33 cellular contexts compared by ENCODE assay signal in the genomic region with DNA sequence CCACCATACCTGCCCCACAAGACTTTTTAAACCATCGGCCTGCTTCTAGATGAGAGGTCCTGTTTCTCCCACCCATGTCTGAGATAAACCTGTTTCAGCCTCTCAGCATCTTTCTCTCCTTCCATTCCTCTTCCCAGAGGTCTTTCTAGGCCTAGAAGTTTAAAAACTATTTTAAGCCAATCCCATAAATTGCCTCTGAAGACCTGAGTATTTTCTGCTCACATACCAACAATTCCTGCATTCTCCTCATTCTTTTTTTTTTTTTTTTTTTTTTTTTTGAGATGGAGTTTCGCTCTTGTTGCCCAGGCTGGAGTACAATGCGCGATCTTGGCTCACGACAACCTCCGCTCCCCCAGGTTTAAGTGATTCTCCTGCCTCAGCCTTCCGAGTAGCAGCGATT.
"Had no signal": no experiment of that assay in that cellular context is flagged by ENCODE, and none has a peak within 500 bp of the region (broad histone marks: within the 10 kb centered on the region; RNA-seq: fewer than 3 reads in every experiment).

No MANE protein-coding gene starts in this region.

- H3K27me3 Mint-ChIP-seq: activated B cell treated with CpG ODN at 0.5 μM for 24 hours; activated CD4-positive, alpha-beta memory T cell treated with anti-CD3 and anti-CD28 coated beads for 36 hours; activated CD4-positive, alpha-beta T cell treated with anti-CD3 and anti-CD28 coated beads, Interleukin-2, amount 10 ng/mL, durations not matched to agents 24 days and 14 days; activated naive CD4-positive, alpha-beta T cell treated with anti-CD3 and anti-CD28 coated beads, Interleukin-2, amount 10 ng/mL, durations not matched to agents 7 days and 5 days; activated naive CD4-positive, alpha-beta T cell treated with anti-CD3 and anti-CD28 coated beads, Interleukin-2, amount 50 U/mL, for 24 hours; activated naive CD8-positive, alpha-beta T cell; activated naive CD8-positive, alpha-beta T cell treated with anti-CD3 and anti-CD28 coated beads, Interleukin-2, amount 10 ng/mL, durations not matched to agents 7 days and 5 days; activated naive CD8-positive, alpha-beta T cell treated with anti-CD3 and anti-CD28 coated beads, Interleukin-2, amount 50 U/mL, for 24 hours; activated T-cell treated with anti-CD3 and anti-CD28 coated beads, Interleukin-2, amount 50 U/mL, for 24 hours had no signal

- ATAC-seq: activated CD8-positive, alpha-beta T cell treated with anti-CD3 and anti-CD28 coated beads for 36 hours; activated naive CD8-positive, alpha-beta T cell treated with anti-CD3 and anti-CD28 coated beads, Interleukin-2, amount 50 U/mL, for 24 hours; body of pancreas had no signal

- H3K27ac ChIP-seq: ascending aorta, body of pancreas, brain microvascular endothelial cell, breast epithelium, VCaP had no signal

- H3K9me3 Mint-ChIP-seq: activated CD8-positive, alpha-beta T cell treated with anti-CD3 and anti-CD28 coated beads for 36 hours had no signal

- H3K36me3 Mint-ChIP-seq: activated CD4-positive, alpha-beta memory T cell treated with anti-CD3 and anti-CD28 coated beads for 36 hours; activated naive CD4-positive, alpha-beta T cell treated with anti-CD3 and anti-CD28 coated beads, Interleukin-2, amount 10 ng/mL, durations not matched to agents 7 days and 5 days; activated naive CD4-positive, alpha-beta T cell treated with anti-CD3 and anti-CD28 coated beads, Interleukin-2, amount 50 U/mL, for 24 hours; activated naive CD8-positive, alpha-beta T cell; activated naive CD8-positive, alpha-beta T cell treated with anti-CD3 and anti-CD28 coated beads, Interleukin-2, amount 10 ng/mL, durations not matched to agents 7 days and 5 days had no signal

- H3K4me3 ChIP-seq: ascending aorta, body of pancreas, breast epithelium had no signal

- H3K9me3 ChIP-seq: ascending aorta, body of pancreas, breast epithelium had no signal

- H3K27ac Mint-ChIP-seq: activated B cell treated with CpG ODN at 0.5 μM for 24 hours; activated CD4-positive, alpha-beta memory T cell treated with anti-CD3 and anti-CD28 coated beads for 36 hours; activated CD4-positive, alpha-beta T cell treated with anti-CD3 and anti-CD28 coated beads, Interleukin-2, amount 10 ng/mL, durations not matched to agents 24 days and 14 days; activated CD8-positive, alpha-beta T cell treated with anti-CD3 and anti-CD28 coated beads for 36 hours; activated naive CD4-positive, alpha-beta T cell treated with anti-CD3 and anti-CD28 coated beads, Interleukin-2, amount 10 ng/mL, durations not matched to agents 7 days and 5 days; activated naive CD4-positive, alpha-beta T cell treated with anti-CD3 and anti-CD28 coated beads, Interleukin-2, amount 50 U/mL, for 24 hours; activated naive CD8-positive, alpha-beta T cell; activated naive CD8-positive, alpha-beta T cell treated with anti-CD3 and anti-CD28 coated beads, Interleukin-2, amount 10 ng/mL, durations not matched to agents 7 days and 5 days; activated naive CD8-positive, alpha-beta T cell treated with anti-CD3 and anti-CD28 coated beads, Interleukin-2, amount 50 U/mL, for 24 hours; activated T-cell treated with anti-CD3 and anti-CD28 coated beads, Interleukin-2, amount 50 U/mL, for 24 hours; activated T-helper 2 cell treated with anti-CD3 and anti-CD28 coated beads, Interferon-gamma antibody, Interleukin-2, Interleukin-4, amounts not matched to agents 10 μg/mL and 5 μg/mL and 100 μg/mL, durations not matched to agents 14 hours and 24 hours and 36 hours; T-helper 1 cell treated with Interleukin-12 subunit alpha and Interleukin-12 subunit beta and Interleukin-4 antibody, amounts not matched to agents 30 μg/mL and 1 μg/mL, for 36 hours; T-helper 2 cell treated with Interferon-gamma antibody and Interleukin-4, amounts not matched to agents 5 μg/mL and 100 μg/mL, for 36 hours had no signal

- H3K36me3 ChIP-seq: ascending aorta, brain microvascular endothelial cell, breast epithelium had no signal

- H3K4me3 Mint-ChIP-seq: activated B cell treated with CpG ODN at 0.5 μM for 24 hours; activated CD4-positive, alpha-beta memory T cell treated with anti-CD3 and anti-CD28 coated beads for 36 hours; activated CD4-positive, alpha-beta T cell treated with anti-CD3 and anti-CD28 coated beads, Interleukin-2, amount 10 ng/mL, durations not matched to agents 24 days and 14 days; activated CD8-positive, alpha-beta T cell treated with anti-CD3 and anti-CD28 coated beads for 36 hours; activated naive CD4-positive, alpha-beta T cell treated with anti-CD3 and anti-CD28 coated beads, Interleukin-2, amount 10 ng/mL, durations not matched to agents 7 days and 5 days; activated naive CD4-positive, alpha-beta T cell treated with anti-CD3 and anti-CD28 coated beads, Interleukin-2, amount 50 U/mL, for 24 hours; activated naive CD8-positive, alpha-beta T cell; activated naive CD8-positive, alpha-beta T cell treated with anti-CD3 and anti-CD28 coated beads, Interleukin-2, amount 10 ng/mL, durations not matched to agents 7 days and 5 days; activated naive CD8-positive, alpha-beta T cell treated with anti-CD3 and anti-CD28 coated beads, Interleukin-2, amount 50 U/mL, for 24 hours; activated T-cell treated with anti-CD3 and anti-CD28 coated beads, Interleukin-2, amount 50 U/mL, for 24 hours; T-helper 1 cell treated with Interleukin-12 subunit alpha and Interleukin-12 subunit beta and Interleukin-4 antibody, amounts not matched to agents 30 μg/mL and 1 μg/mL, for 36 hours; T-helper 2 cell treated with Interferon-gamma antibody and Interleukin-4, amounts not matched to agents 5 μg/mL and 100 μg/mL, for 36 hours had no signal

- H3K27me3 ChIP-seq: ascending aorta, body of pancreas, brain microvascular endothelial cell, breast epithelium had no signal

- H3K4me1 Mint-ChIP-seq: activated B cell treated with CpG ODN at 0.5 μM for 24 hours; activated CD4-positive, alpha-beta T cell treated with anti-CD3 and anti-CD28 coated beads, Interleukin-2, amount 10 ng/mL, durations not matched to agents 24 days and 14 days; activated naive CD4-positive, alpha-beta T cell treated with anti-CD3 and anti-CD28 coated beads, Interleukin-2, amount 10 ng/mL, durations not matched to agents 7 days and 5 days; activated naive CD4-positive, alpha-beta T cell treated with anti-CD3 and anti-CD28 coated beads, Interleukin-2, amount 50 U/mL, for 24 hours; activated naive CD8-positive, alpha-beta T cell treated with anti-CD3 and anti-CD28 coated beads, Interleukin-2, amount 10 ng/mL, durations not matched to agents 7 days and 5 days; activated naive CD8-positive, alpha-beta T cell treated with anti-CD3 and anti-CD28 coated beads, Interleukin-2, amount 50 U/mL, for 24 hours had no signal

- H3K4me1 ChIP-seq: ascending aorta, body of pancreas, breast epithelium had no signal

- DNase-seq: activated B cell treated with CpG ODN at 0.5 μM for 24 hours; activated CD4-positive, alpha-beta memory T cell treated with anti-CD3 and anti-CD28 coated beads for 36 hours; activated CD4-positive, alpha-beta T cell treated with anti-CD3 and anti-CD28 coated beads for 4 hours; activated CD4-positive, alpha-beta T cell treated with anti-CD3 and anti-CD28 coated beads, Interleukin-2, amount 10 ng/mL, durations not matched to agents 24 days and 14 days; activated CD4-positive, alpha-beta T cell treated with anti-CD3 and anti-CD28 coated beads, Interleukin-2, amount 50 U/mL, for 1 hour; activated CD4-positive, alpha-beta T cell treated with anti-CD3 and anti-CD28 coated beads, Interleukin-2, amount 50 U/mL, for 4 hours; activated CD4-positive, CD25-positive, alpha-beta regulatory T cell treated with anti-CD3 and anti-CD28 coated beads, Interleukin-2, amount 50 U/mL, for 72 hours; activated CD8-positive, alpha-beta memory T cell treated with anti-CD3 and anti-CD28 coated beads, Interleukin-2, amount 50 U/mL, for 48 hours; activated CD8-positive, alpha-beta T cell treated with anti-CD3 and anti-CD28 coated beads for 36 hours; activated effector memory CD4-positive, alpha-beta T cell treated with Interleukin-2 at 50 U/mL for 16 hours; activated gamma-delta T cell; activated naive CD4-positive, alpha-beta T cell treated with anti-CD3 and anti-CD28 coated beads, Interleukin-2, amount 10 ng/mL, durations not matched to agents 7 days and 5 days; activated naive CD4-positive, alpha-beta T cell treated with Interleukin-2 at 50 U/mL for 16 hours; activated naive CD8-positive, alpha-beta T cell treated with anti-CD3 and anti-CD28 coated beads, Interleukin-2, amount 10 ng/mL, durations not matched to agents 7 days and 5 days; activated naive CD8-positive, alpha-beta T cell treated with anti-CD3 and anti-CD28 coated beads, Interleukin-2, amount 50 U/mL, for 24 hours; activated T-cell treated with anti-CD3 and anti-CD28 coated beads, Interleukin-2, amount 50 U/mL, for 24 hours; activated T-cell treated with anti-CD3 and anti-CD28 coated beads, Interleukin-2, amount 50 U/mL, for 48 hours; amygdala; anterior cingulate cortex; body of pancreas; brain microvascular endothelial cell; central memory CD4-positive, alpha-beta T cell; T-helper 1 cell; T-helper 2 cell; T-helper 9 cell had no signal
